ENCODE assay signal across 12 cellular contexts in genomic region chr2:1653956-1654695, GRCh38.
DNase-seq lines count a peak whose midpoint lies in the region; ATAC-seq and TF ChIP-seq lines count a peak whose summit lies in the region.
"Had no signal": no experiment of that assay in that cellular context is flagged by ENCODE, and none has a peak within 500 bp of the region (broad histone marks: within the 10 kb centered on the region; RNA-seq: fewer than 3 reads in every experiment).

No MANE protein-coding gene starts in this region.

- H3K36me3 ChIP-seq in skeletal muscle tissue (ENCODE audit: control insufficient read depth in 3 of 3, insufficient read depth in 3 of 3, low read length in 3 of 3) (peaks cover 1 to 11% (median 6%) of the 10 kb centered on the region in 3 donors), body of pancreas (replicated peaks in 1 of 2; ENCODE audit: insufficient read depth in 1 of 2, low read depth in 2 of 2) (no peaks in the 10 kb centered on the region)
- H3K36me3 ChIP-seq: pancreas had no signal

- H3K27ac ChIP-seq in skeletal muscle tissue (ENCODE audit: low read depth, low read length): peak overlapping the region; percentile 73
- peak overlapping the region in 1 of 4 donors; percentile 10 for H3K27ac ChIP-seq in body of pancreas

- peaks cover 11 to 29% (median 15%) of the 10 kb centered on the region in 3 donors for H3K27me3 ChIP-seq in skeletal muscle tissue (ENCODE audit: control insufficient read depth in 3 of 3, insufficient read depth in 3 of 3, low read length in 3 of 3)
- H3K27me3 ChIP-seq in body of pancreas: no peaks in the 10 kb centered on the region
- H3K27me3 ChIP-seq: MG63, pancreas had no signal

- 76 to 77% methylated on average over 14 of the region's 14 CpGs for WGBS in body of pancreas, 2 donors

- intact Hi-C loops in left cardiac atrium (cut with DNase I): loop anchor here in 1 of 2 donors (5.0 kb wide), 1 partner anchor 88 kb away; the partner anchor contains the start of gene PXDN
- intact Hi-C loops in body of pancreas (cut with DNase I): no loop called here

- TF ChIP-seq CTCF in body of pancreas (IDR thresholded peaks at IDR 0.05): no peak

- DNase-seq in ELR (ENCODE audit: low read depth): peak; percentile 65
- DNase-seq in astrocyte of the hippocampus (ENCODE audit: low read depth, low spot score): peak; percentile 79
- DNase-seq in left cardiac atrium: peak; percentile 20
- no peak for DNase-seq in body of pancreas
- no peak for DNase-seq in stimulated activated CD4-positive, alpha-beta T cell treated with anti-CD3 and anti-CD28 coated beads, Interleukin-2, amount 100 ng/mL, for 48 hours
- no peak for DNase-seq in NCI-H1436 treated with DMSO at 0.1 percent for 48 hours (lab: John Stamatoyannopoulos, UW)
- no peak for DNase-seq in activated naive CD4-positive, alpha-beta T cell (lab: John Stamatoyannopoulos, UW)
- DNase-seq: activated CD8-positive, alpha-beta memory T cell treated with anti-CD3 and anti-CD28 coated beads, Interleukin-2, amount 10 ng/mL, durations not matched to agents 7 days and 5 days; NCI-H524 treated with DMSO at 0.1 percent for 48 hours; pancreas had no signal

- H3K9me3 ChIP-seq in skeletal muscle tissue (ENCODE audit: control insufficient read depth in 3 of 3, low read length in 3 of 3) (peaks cover 0 to 1% (median 0%) of the 10 kb centered on the region in 3 donors), body of pancreas (no peaks in the 10 kb centered on the region)
- H3K9me3 ChIP-seq: MG63, pancreas had no signal

- H3K4me1 ChIP-seq in skeletal muscle tissue (ENCODE audit: control insufficient read depth in 3 of 3, insufficient read depth in 3 of 3, low read length in 3 of 3) (peaks cover 17 to 26% (median 23%) of the 10 kb centered on the region in 3 donors), body of pancreas (no peaks in the 10 kb centered on the region)
- H3K4me1 ChIP-seq: pancreas had no signal

- peak in 1 of 2 donors; percentile 38 for ATAC-seq in left cardiac atrium
- ATAC-seq in body of pancreas: no peak
- ATAC-seq: activated CD8-positive, alpha-beta memory T cell treated with anti-CD3 and anti-CD28 coated beads, Interleukin-2, amount 10 ng/mL, durations not matched to agents 7 days and 5 days had no signal

- H3K4me3 ChIP-seq in skeletal muscle tissue (ENCODE audit: low read length in 3 of 3): no peak overlapping the region
- no peak overlapping the region for H3K4me3 ChIP-seq in body of pancreas
- H3K4me3 ChIP-seq: MG63, pancreas had no signal

- no peak for TF ChIP-seq POLR2A in body of pancreas (IDR thresholded peaks at IDR 0.05)

- H3K9ac ChIP-seq in skeletal muscle tissue (ENCODE audit: low read depth in 1 of 3, low read length in 3 of 3): no peak overlapping the region

Comparison
In these comparisons a context has a peak if more than half of its experiments do, and no peak if none do; other contexts are left out.
1. DNase-seq: peak in ELR (single experiment), astrocyte of the hippocampus (single experiment) and left cardiac atrium (single experiment); none in body of pancreas (0 of 4), stimulated activated CD4-positive, alpha-beta T cell treated with anti-CD3 and anti-CD28 coated beads, Interleukin-2, amount 100 ng/mL, for 48 hours (0 of 2), NCI-H1436 treated with DMSO at 0.1 percent for 48 hours (single experiment) and activated naive CD4-positive, alpha-beta T cell (0 of 4).